In genomic region chr1:158181577-158181922, GRCh38 we compare ENCODE assay signal across 12 cellular contexts. TPM values are rescaled to one million over a fixed set of nuclear protein-coding genes. Genes with fewer than 3 reads are reported as not detected.
DNase-seq lines count a peak whose midpoint lies in the region; ATAC-seq, FAIRE-seq and TF ChIP-seq lines count a peak whose summit lies in the region.
"Had no signal": no experiment of that assay in that cellular context is flagged by ENCODE, and none has a peak within 500 bp of the region (broad histone marks: within the 10 kb centered on the region; RNA-seq: fewer than 3 reads in every experiment).

No MANE protein-coding gene starts in this region.

- H3K4me1 Mint-ChIP-seq in dendritic cell treated with granulocyte-macrophage colony-stimulating factor and Interleukin-4, amounts not matched to agents 40 ng/mL and 50 ng/mL, for 4 days (ENCODE audit: low read depth), result peaks cover 72% of the 10 kb centered on the region
- H3K4me1 Mint-ChIP-seq in natural killer cell, result peaks cover 16 to 25% of the 10 kb centered on the region in 2 donors

- ATAC-seq in HepG2, result no peak
- ATAC-seq in natural killer cell, result no peak

- in situ Hi-C loops in HepG2 (cut with HindIII; ENCODE audit: extremely low pct_ligation_motif_present, low pct_unique_long_range_greater_than_20kb), result loop anchor here (25.0 kb wide), 1 partner anchor 831 kb away; the partner anchor contains the start of gene IFI16

- H3K36me3 ChIP-seq in liver (ENCODE audit: control insufficient read depth in 4 of 4, insufficient read depth in 3 of 4, low read depth in 1 of 4, low read length in 3 of 4) (peaks cover 0 to 6% (median 4%) of the 10 kb centered on the region in 4 donors), HepG2 (replicated peaks in 1 of 2; ENCODE audit: control insufficient read depth in 1 of 2, insufficient read depth in 2 of 2, low read length in 2 of 2) (no peaks in the 10 kb centered on the region), vagina (no peaks in the 10 kb centered on the region)

- H3K27ac ChIP-seq in liver (ENCODE audit: low read depth in 1 of 2, low read length in 2 of 2) (peak overlapping the region in 1 of 2 donors; percentile 71), HepG2 (ENCODE audit: extremely low read length, insufficient read depth, low read length) (no peak overlapping the region), vagina (no peak overlapping the region)
- H3K27ac ChIP-seq: SK-N-MC had no signal

- TF ChIP-seq CTCF in liver (IDR thresholded peaks at IDR 0.05; ENCODE audit: low read depth, low read length, missing input control), result no peak
- TF ChIP-seq CTCF in HepG2 (CRISPR knock-in tag; IDR thresholded peaks at IDR 0.05), result no peak
- no peak for TF ChIP-seq CTCF in natural killer cell (IDR thresholded peaks at IDR 0.05)
- no peak for TF ChIP-seq CTCF in vagina (IDR thresholded peaks at IDR 0.05)

- TF ChIP-seq POLR2A in HepG2 (IDR thresholded peaks at IDR 0.05; ENCODE audit: insufficient read depth in 1 of 2, low read depth in 2 of 2, low read length in 2 of 2) (no peak), vagina (IDR thresholded peaks at IDR 0.05) (no peak)

- peaks cover 12 to 32% (median 23%) of the 10 kb centered on the region in 4 donors for H3K4me1 ChIP-seq in liver (ENCODE audit: control insufficient read depth in 4 of 4, insufficient read depth in 4 of 4, low read length in 3 of 4)
- H3K4me1 ChIP-seq in HepG2 (ENCODE audit: insufficient read depth, low read length), result no peaks in the 10 kb centered on the region
- peaks cover 14% of the 10 kb centered on the region for H3K4me1 ChIP-seq in vagina

- POLR2A ChIA-PET in HepG2 (lab: Yijun Ruan, JAX), result no interaction called here

- H3K4me3 ChIP-seq in liver (ENCODE audit: low read depth in 1 of 3, low read length in 3 of 3) (peak overlapping the region in 2 of 3 donors; percentile 48 to 77), HepG2 (replicated peaks in 1 of 3; ENCODE audit: insufficient read depth in 1 of 3, low read depth in 2 of 3, low read length in 3 of 3) (no peak overlapping the region), vagina (peak overlapping the region; percentile 48 to 58)
- H3K4me3 ChIP-seq: SK-N-MC had no signal

- no peak for TF ChIP-seq EP300 in HepG2 (IDR thresholded peaks at IDR 0.05; ENCODE audit: low read depth in 2 of 2, low read length in 2 of 2)
- no peak for TF ChIP-seq EP300 in HepG2 (CRISPR knock-in tag; IDR thresholded peaks at IDR 0.05; ENCODE audit: borderline replicate concordance)

- FAIRE-seq in HepG2 (lab: Jason Lieb, UNC) (no peak), GM19239 (lab: Jason Lieb, UNC) (no peak)

- peaks cover 6% of the 10 kb centered on the region for H3K36me3 Mint-ChIP-seq in dendritic cell treated with granulocyte-macrophage colony-stimulating factor and Interleukin-4, amounts not matched to agents 40 ng/mL and 50 ng/mL, for 4 days (ENCODE audit: low read depth)
- H3K36me3 Mint-ChIP-seq in natural killer cell, result no peaks in the 10 kb centered on the region

- CTCF ChIA-PET in HepG2 (lab: Yijun Ruan, JAX; ENCODE audit: low intra/inter-chr PET ratio, low total read pairs), result no interaction called here

- H3K79me2 ChIP-seq in HepG2 (ENCODE audit: insufficient read depth, low read length), result no peaks in the 10 kb centered on the region

- peak overlapping the region; percentile 78 for H3K27ac Mint-ChIP-seq in dendritic cell treated with granulocyte-macrophage colony-stimulating factor and Interleukin-4, amounts not matched to agents 40 ng/mL and 50 ng/mL, for 4 days
- H3K27ac Mint-ChIP-seq in natural killer cell, result no peak overlapping the region

- DNase-seq in HepG2 (ENCODE audit: low spot score), result no peak
- DNase-seq in natural killer cell, result no peak
- no peak for DNase-seq in vagina (ENCODE audit: extremely low spot score in 2 of 2)
- no peak for DNase-seq in DMS153 treated with DMSO at 0.1 percent for 48 hours (lab: John Stamatoyannopoulos, UW; ENCODE audit: unreplicated experiment)
- no peak for DNase-seq in GM19239 (ENCODE audit: insufficient read length, low spot score)
- DNase-seq in NCI-H510A (lab: John Stamatoyannopoulos, UW), result no peak
- DNase-seq: DMS79, Kasumi-1 had no signal

- no peaks in the 10 kb centered on the region for H3K27me3 ChIP-seq in liver (ENCODE audit: control insufficient read depth in 4 of 4, insufficient read depth in 4 of 4, low read length in 3 of 4)
- peaks cover 3 to 30% of the 10 kb centered on the region in 2 experiments for H3K27me3 ChIP-seq in HepG2 (ENCODE audit: control insufficient read depth in 1 of 2, insufficient read depth in 2 of 2, low read length in 2 of 2)
- H3K27me3 ChIP-seq in vagina, result no peaks in the 10 kb centered on the region

- TF ChIP-seq RAD21 in liver (IDR thresholded peaks at IDR 0.05) (no peak), HepG2 (CRISPR knock-in tag; IDR thresholded peaks at IDR 0.05) (no peak)

- H3K9me3 Mint-ChIP-seq in dendritic cell treated with granulocyte-macrophage colony-stimulating factor and Interleukin-4, amounts not matched to agents 40 ng/mL and 50 ng/mL, for 4 days, result no peaks in the 10 kb centered on the region
- no peaks in the 10 kb centered on the region for H3K9me3 Mint-ChIP-seq in natural killer cell

- peak overlapping the region; percentile 89 for H3K4me3 Mint-ChIP-seq in dendritic cell treated with granulocyte-macrophage colony-stimulating factor and Interleukin-4, amounts not matched to agents 40 ng/mL and 50 ng/mL, for 4 days
- peak overlapping the region; percentile 47 for H3K4me3 Mint-ChIP-seq in natural killer cell

- BruUV-seq in HepG2 (replicated peaks; lab: Mats Ljungman, UMichigan), result no TSS peak

- H3K9ac ChIP-seq in liver (ENCODE audit: low read depth in 1 of 2, low read length in 2 of 2), result no peak overlapping the region
- no peak overlapping the region for H3K9ac ChIP-seq in HepG2 (ENCODE audit: insufficient read depth, low read depth, low read length)

- intact Hi-C loops in HepG2 (cut with micrococcal nuclease; ENCODE audit: unreplicated experiment) (no loop called here), natural killer cell (cut with micrococcal nuclease) (no loop called here), vagina (cut with DNase I) (no loop called here)
- intact Hi-C loops in dendritic cell treated with granulocyte-macrophage colony-stimulating factor and Interleukin-4, amounts not matched to agents 40 ng/mL and 50 ng/mL, for 4 days (cut with micrococcal nuclease), result no loop called here

- H3K4me2 ChIP-seq in HepG2 (ENCODE audit: low read depth, low read length), result no peak overlapping the region

- no peaks in the 10 kb centered on the region for H3K9me3 ChIP-seq in liver (ENCODE audit: control insufficient read depth in 4 of 4, low read length in 3 of 4)
- no peaks in the 10 kb centered on the region for H3K9me3 ChIP-seq in HepG2 (ENCODE audit: low read length)
- no peaks in the 10 kb centered on the region for H3K9me3 ChIP-seq in vagina

- 63% methylated on average over 13 of the region's 13 CpGs for WGBS in liver
- 16% methylated on average over 13 of the region's 13 CpGs for WGBS in HepG2 (ENCODE audit: low lambda C conversion rate)

- no peak overlapping the region for H2AFZ ChIP-seq in HepG2 (ENCODE audit: low read length)

- no peaks in the 10 kb centered on the region for H4K20me1 ChIP-seq in HepG2 (ENCODE audit: insufficient read depth, low read length)

- peaks cover 7% of the 10 kb centered on the region for H3K27me3 Mint-ChIP-seq in dendritic cell treated with granulocyte-macrophage colony-stimulating factor and Interleukin-4, amounts not matched to agents 40 ng/mL and 50 ng/mL, for 4 days
- H3K27me3 Mint-ChIP-seq in natural killer cell (ENCODE audit: low read depth in 2 of 2), result peaks cover 46 to 83% of the 10 kb centered on the region in 2 donors

TF ChIP-seq in liver, 16 proteins besides CTCF, POLR2A, EP300 and RAD21 (continues in another document):
- no peak for TF ChIP-seq GABPA (IDR thresholded peaks at IDR 0.05 in 1 of 2, conservative IDR thresholded peaks at IDR 0.05 in 1 of 2)

TF ChIP-seq in HepG2, 621 proteins besides CTCF, POLR2A, EP300 and RAD21 (continues in another document):
- TF ChIP-seq NCOA2 (CRISPR knock-in tag; IDR thresholded peaks at IDR 0.05), result no peak
- TF ChIP-seq ZNF30 (CRISPR knock-in tag; IDR thresholded peaks at IDR 0.05), result no peak
- no peak for TF ChIP-seq RFX3 (CRISPR knock-in tag; IDR thresholded peaks at IDR 0.05)
- no peak for TF ChIP-seq ZBTB14 (CRISPR knock-in tag; IDR thresholded peaks at IDR 0.05)

RNA-seq across cellular contexts. Expression of gene CD1D, which starts 0.9 kb away (rescaled TPM):
- total RNA-seq in liver (1 to 10 TPM; 1.1 to 8.4 TPM), HepG2 (2016; rRNA removed; fragmentation: Illumina TruSeq; extraction: Trizol) (not detected in 2 replicates), natural killer cell (1 to 10 TPM in 1 of 3 donors, under 1 TPM in 2; 0.48 to 1.5 (median 0.52) TPM), vagina (0.49 TPM)
- polyA plus RNA-seq in liver (1 to 10 TPM; 1.7 to 6.3 TPM), HepG2 (2011; rRNA removed) (not detected in 2 replicates)
- total RNA-seq in HepG2 (2016; cell fraction: cytosol; rRNA removed; fragmentation: Illumina TruSeq; extraction: Trizol; ENCODE audit: low read depth), result not detected in 2 replicates
- total RNA-seq in HepG2 (2016; cell fraction: insoluble cytoplasmic fraction; rRNA removed; fragmentation: Illumina TruSeq; extraction: Trizol), result not detected in 2 replicates
- not detected in 2 replicates for total RNA-seq in HepG2 (2016; cell fraction: membrane; rRNA removed; fragmentation: Illumina TruSeq; extraction: Trizol)
- not detected in 2 replicates for total RNA-seq in HepG2 (2016; cell fraction: nucleus; rRNA removed; fragmentation: Illumina TruSeq; extraction: Trizol)
- not detected in 2 replicates for polyA plus RNA-seq in HepG2 (2011; cell fraction: cytosol; rRNA removed)
- polyA plus RNA-seq in HepG2 (2011; cell fraction: nucleus; rRNA removed), result not detected in 2 replicates
- not detected in 2 replicates for polyA plus RNA-seq in HepG2 (2012)
- polyA plus RNA-seq in HepG2 (2016; cell fraction: cytosol; fragmentation: Illumina TruSeq; extraction: Trizol; ENCODE audit: low read depth), result not detected in 2 replicates
- polyA plus RNA-seq in HepG2 (2016; cell fraction: insoluble cytoplasmic fraction; fragmentation: Illumina TruSeq; extraction: Trizol; ENCODE audit: low read depth), result not detected in 2 replicates
- not detected in 2 replicates for polyA plus RNA-seq in HepG2 (2016; cell fraction: membrane; fragmentation: Illumina TruSeq; extraction: Trizol; ENCODE audit: low read depth)
- polyA plus RNA-seq in HepG2 (2016; cell fraction: nucleus; fragmentation: Illumina TruSeq; extraction: Trizol; ENCODE audit: insufficient read depth, low read depth), result not detected in 2 replicates
- polyA minus RNA-seq in HepG2 (2011; rRNA and poly(A)+ RNA removed; ENCODE audit: low replicate concordance), result not detected in 2 replicates
- not detected in 2 replicates for polyA minus RNA-seq in HepG2 (2011; cell fraction: cytosol; rRNA and poly(A)+ RNA removed)
- polyA minus RNA-seq in HepG2 (2011; cell fraction: nucleus; rRNA and poly(A)+ RNA removed), result not detected in 2 replicates
- total RNA-seq: dermis microvascular lymphatic vessel endothelial cell had no signal

Comparison
In these comparisons a context has a peak if more than half of its experiments do, and no peak if none do; other contexts are left out.
1. H3K4me3 ChIP-seq: peak in liver (2 of 3) and vagina (2 of 2); none in HepG2 (0 of 3).